24 cellular contexts compared by ENCODE assay signal in genomic region chr20:62609811-62610757, GRCh38. TPM values are rescaled to one million over a fixed set of nuclear protein-coding genes. Genes with fewer than 3 reads are reported as not detected.
"Had no signal": no experiment of that assay in that cellular context is flagged by ENCODE, and none has a peak within 500 bp of the region (broad histone marks: within the 10 kb centered on the region; RNA-seq: fewer than 3 reads in every experiment).

No MANE protein-coding gene starts in this region.

- H3K9me3 ChIP-seq: esophagus muscularis mucosa, neutrophil, psoas muscle, testis had no signal

- H3K27me3 ChIP-seq: neutrophil, testis, tibial nerve had no signal

- H3K27ac ChIP-seq: epithelial cell of prostate, esophagus muscularis mucosa, gastroesophageal sphincter, neutrophil, psoas muscle, spleen, testis, tibial nerve had no signal

- ATAC-seq: gastroesophageal sphincter; left cardiac atrium; naive thymus-derived CD4-positive, alpha-beta T cell; psoas muscle; sciatic nerve; stimulated activated naive B cell treated with anti-CD40 and anti-IgM and Interleukin-4, amounts not matched to agents 10 μg/mL and 1 μg/mL and 100 μg/mL, for 72 hours; stimulated activated naive CD8-positive, alpha-beta T cell treated with anti-CD3 and anti-CD28 coated beads, Interleukin-15, amount 100 ng/mL, for 72 hours had no signal

- H3K4me3 ChIP-seq: esophagus muscularis mucosa, gastroesophageal sphincter, psoas muscle, spleen, testis, tibial nerve had no signal

- H3K36me3 ChIP-seq: esophagus muscularis mucosa, gastroesophageal sphincter, neutrophil, spleen, tibial nerve had no signal

- DNase-seq: cortex of kidney; effector memory CD4-positive, alpha-beta T cell; immature natural killer cell; left cardiac atrium; mesendoderm; naive thymus-derived CD4-positive, alpha-beta T cell; nephron progenitor cell; psoas muscle; retina; spleen; stimulated activated CD4-positive, alpha-beta T cell treated with anti-CD3 and anti-CD28 coated beads, Interleukin-15, amount 100 ng/mL, for 24 hours; stimulated activated CD4-positive, alpha-beta T cell treated with anti-CD3 and anti-CD28 coated beads, Interleukin-1b, Interleukin-23, amount 100 ng/mL, for 48 hours; stimulated activated CD4-positive, alpha-beta T cell treated with anti-CD3 and anti-CD28 coated beads, Interleukin-4, amount 100 ng/mL, for 24 hours; stimulated activated naive B cell treated with anti-CD40 and anti-IgM and Interleukin-4, amounts not matched to agents 10 μg/mL and 1 μg/mL and 100 μg/mL, for 72 hours; stimulated activated naive CD8-positive, alpha-beta T cell treated with anti-CD3 and anti-CD28 coated beads, Interleukin-15, amount 100 ng/mL, for 72 hours had no signal

- FAIRE-seq: keratinocyte had no signal

RNA-seq across cellular contexts. Expression of gene SLCO4A1, which starts 32.2 kb away (rescaled TPM):
- total RNA-seq: skeletal muscle tissue had no signal
